In genomic region chr1:94163249-94163648, GRCh38 we compare ENCODE assay signal across 4 cellular contexts. TPM values are rescaled to one million over a fixed set of nuclear protein-coding genes. Genes with fewer than 3 reads are reported as not detected.
"Had no signal": no experiment of that assay in that cellular context is flagged by ENCODE, and none has a peak within 500 bp of the region (broad histone marks: within the 10 kb centered on the region; RNA-seq: fewer than 3 reads in every experiment).

No MANE protein-coding gene starts in this region.

RNA-seq across cellular contexts. Expression of gene ABCA4, which starts 42.3 kb away (rescaled TPM):
- total RNA-seq: GM23338, H1, H9, K562 had no signal
- polyA plus RNA-seq: GM23338 had no signal
